1 cellular context compared by ENCODE assay signal in the genomic region with DNA sequence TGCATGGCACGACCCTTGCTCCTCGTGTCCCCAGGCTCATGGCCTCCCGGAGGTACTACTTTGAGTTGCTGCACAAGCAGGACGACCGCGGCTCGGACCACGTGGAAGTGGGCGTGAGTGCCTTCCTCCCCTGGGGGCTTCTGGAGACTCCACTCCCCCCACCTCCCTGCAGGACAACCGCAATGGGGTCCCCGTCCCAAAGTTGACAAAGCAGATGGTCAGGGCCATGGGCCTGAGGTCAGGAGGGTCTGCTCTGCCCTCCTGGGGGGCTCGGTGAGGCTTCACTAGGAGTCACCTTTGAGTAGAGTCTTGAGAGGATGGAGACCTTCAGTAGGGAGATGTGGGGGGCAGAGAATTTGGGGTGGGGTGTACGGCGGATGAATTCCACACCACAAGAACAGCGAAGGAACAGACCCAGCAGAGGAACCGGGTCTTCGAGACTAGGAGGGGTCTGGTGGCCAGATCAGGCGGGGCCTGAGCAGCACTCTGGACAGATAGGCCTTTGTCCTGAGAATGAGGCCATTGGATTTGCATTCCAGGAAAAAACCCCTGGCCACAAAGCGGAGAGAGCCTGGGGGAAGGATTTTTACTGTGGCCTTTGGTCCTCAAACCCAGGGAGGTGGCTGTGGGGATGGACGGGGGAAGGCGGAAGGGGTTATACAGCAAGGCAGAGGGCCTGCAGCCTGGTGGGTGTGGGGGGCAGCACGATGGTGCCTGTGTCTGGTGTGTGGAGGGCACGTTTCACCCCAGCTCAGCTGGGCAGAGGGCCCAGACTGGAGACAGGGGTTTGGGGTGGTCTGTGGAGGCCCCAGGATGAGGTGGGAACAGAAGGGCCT.
TF ChIP-seq lines count a peak whose summit lies in the region.

No MANE protein-coding gene starts in this region.

TF ChIP-seq in HepG2, 621 proteins besides CTCF, POLR2A, EP300 and RAD21 (continued from another document and continues in another):
- TF ChIP-seq ZNF691 (CRISPR knock-in tag; IDR thresholded peaks at IDR 0.05; ENCODE audit: borderline replicate concordance, low read depth): no peak
- no peak for TF ChIP-seq HOXD1 (CRISPR knock-in tag; IDR thresholded peaks at IDR 0.05)
- no peak for TF ChIP-seq IRX3 (CRISPR knock-in tag; IDR thresholded peaks at IDR 0.05; ENCODE audit: borderline replicate concordance, low read depth)
- TF ChIP-seq ZNF607 (CRISPR knock-in tag; IDR thresholded peaks at IDR 0.05; ENCODE audit: borderline replicate concordance): no peak
- no peak for TF ChIP-seq HINFP (CRISPR knock-in tag; IDR thresholded peaks at IDR 0.05; ENCODE audit: low read depth)
- no peak for TF ChIP-seq FUBP1 (CRISPR knock-in tag; IDR thresholded peaks at IDR 0.05; ENCODE audit: borderline replicate concordance)
- no peak for TF ChIP-seq ZNF781 (CRISPR knock-in tag; IDR thresholded peaks at IDR 0.05; ENCODE audit: borderline replicate concordance, not compliant biosample characterization)
- TF ChIP-seq ZNF597 (CRISPR knock-in tag; IDR thresholded peaks at IDR 0.05): no peak
- no peak for TF ChIP-seq MZF1 (CRISPR knock-in tag; IDR thresholded peaks at IDR 0.05; ENCODE audit: borderline replicate concordance)
- no peak for TF ChIP-seq ATF7-NPFF (CRISPR knock-in tag; IDR thresholded peaks at IDR 0.05; ENCODE audit: low read depth)
- TF ChIP-seq ATAD3A (CRISPR knock-in tag; IDR thresholded peaks at IDR 0.05): no peak
- no peak for TF ChIP-seq ZNF841 (CRISPR knock-in tag; IDR thresholded peaks at IDR 0.05; ENCODE audit: borderline replicate concordance)
- no peak for TF ChIP-seq PCBP1 (IDR thresholded peaks at IDR 0.05; ENCODE audit: borderline replicate concordance, low read depth, low read length)
- TF ChIP-seq PAWR (CRISPR knock-in tag; IDR thresholded peaks at IDR 0.05; ENCODE audit: borderline replicate concordance): no peak
- no peak for TF ChIP-seq ZNF644 (CRISPR knock-in tag; IDR thresholded peaks at IDR 0.05; ENCODE audit: low read depth)
- TF ChIP-seq THAP11 (CRISPR knock-in tag; IDR thresholded peaks at IDR 0.05): 0 out of 2 replicates have a peak, but pooled peaks have one; percentile 16
- no peak for TF ChIP-seq EED (CRISPR knock-in tag; IDR thresholded peaks at IDR 0.05)
- TF ChIP-seq DNMT1 (CRISPR knock-in tag; IDR thresholded peaks at IDR 0.05): no peak
- TF ChIP-seq ZSCAN20 (CRISPR knock-in tag; IDR thresholded peaks at IDR 0.05; ENCODE audit: borderline replicate concordance): no peak
- TF ChIP-seq ZNF737 (CRISPR knock-in tag; IDR thresholded peaks at IDR 0.05; ENCODE audit: borderline replicate concordance): no peak
- TF ChIP-seq ZNF550 (CRISPR knock-in tag; IDR thresholded peaks at IDR 0.05; ENCODE audit: borderline replicate concordance): no peak
- no peak for TF ChIP-seq KDM3A (CRISPR knock-in tag; IDR thresholded peaks at IDR 0.05; ENCODE audit: low read depth)
- no peak for TF ChIP-seq ZSCAN12 (CRISPR knock-in tag; IDR thresholded peaks at IDR 0.05)
- TF ChIP-seq STAT5B (CRISPR knock-in tag; IDR thresholded peaks at IDR 0.05): no peak
- TF ChIP-seq NFKBIZ (CRISPR knock-in tag; IDR thresholded peaks at IDR 0.05): no peak
- TF ChIP-seq ZNF670 (CRISPR knock-in tag; IDR thresholded peaks at IDR 0.05; ENCODE audit: borderline replicate concordance): no peak
- TF ChIP-seq ZNF136 (CRISPR knock-in tag; IDR thresholded peaks at IDR 0.05; ENCODE audit: low read depth): no peak
- TF ChIP-seq ZNF639 (CRISPR knock-in tag; conservative IDR thresholded peaks at IDR 0.05): no peak
- no peak for TF ChIP-seq ZNF782 (CRISPR knock-in tag; IDR thresholded peaks at IDR 0.05; ENCODE audit: borderline replicate concordance)
- TF ChIP-seq ZNF263 (CRISPR knock-in tag; IDR thresholded peaks at IDR 0.05): no peak; the same call in 1 of the 2 replicates
- TF ChIP-seq, protein P1, sequence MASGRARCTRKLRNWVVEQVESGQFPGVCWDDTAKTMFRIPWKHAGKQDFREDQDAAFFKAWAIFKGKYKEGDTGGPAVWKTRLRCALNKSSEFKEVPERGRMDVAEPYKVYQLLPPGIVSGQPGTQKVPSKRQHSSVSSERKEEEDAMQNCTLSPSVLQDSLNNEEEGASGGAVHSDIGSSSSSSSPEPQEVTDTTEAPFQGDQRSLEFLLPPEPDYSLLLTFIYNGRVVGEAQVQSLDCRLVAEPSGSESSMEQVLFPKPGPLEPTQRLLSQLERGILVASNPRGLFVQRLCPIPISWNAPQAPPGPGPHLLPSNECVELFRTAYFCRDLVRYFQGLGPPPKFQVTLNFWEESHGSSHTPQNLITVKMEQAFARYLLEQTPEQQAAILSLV (CRISPR knock-in tag; IDR thresholded peaks at IDR 0.05; ENCODE audit: borderline replicate concordance): no peak
- TF ChIP-seq MTF2 (CRISPR knock-in tag; IDR thresholded peaks at IDR 0.05; ENCODE audit: borderline replicate concordance): no peak
- TF ChIP-seq ZNF772 (CRISPR knock-in tag; IDR thresholded peaks at IDR 0.05): peak; percentile 68; the same call in 1 of the 2 replicates
- no peak for TF ChIP-seq GMEB2 (CRISPR knock-in tag; IDR thresholded peaks at IDR 0.05; ENCODE audit: low read depth)
- no peak for TF ChIP-seq EHMT2 (IDR thresholded peaks at IDR 0.05; ENCODE audit: borderline replicate concordance, low read depth, low read length)
- TF ChIP-seq GTF3A (CRISPR knock-in tag; conservative IDR thresholded peaks at IDR 0.05): no peak
- TF ChIP-seq ZNF205 (CRISPR knock-in tag; IDR thresholded peaks at IDR 0.05): 0 out of 2 replicates have a peak, but pooled peaks have one; percentile 21
- no peak for TF ChIP-seq HMGXB3 (CRISPR knock-in tag; IDR thresholded peaks at IDR 0.05; ENCODE audit: borderline replicate concordance)
- TF ChIP-seq, protein P2, sequence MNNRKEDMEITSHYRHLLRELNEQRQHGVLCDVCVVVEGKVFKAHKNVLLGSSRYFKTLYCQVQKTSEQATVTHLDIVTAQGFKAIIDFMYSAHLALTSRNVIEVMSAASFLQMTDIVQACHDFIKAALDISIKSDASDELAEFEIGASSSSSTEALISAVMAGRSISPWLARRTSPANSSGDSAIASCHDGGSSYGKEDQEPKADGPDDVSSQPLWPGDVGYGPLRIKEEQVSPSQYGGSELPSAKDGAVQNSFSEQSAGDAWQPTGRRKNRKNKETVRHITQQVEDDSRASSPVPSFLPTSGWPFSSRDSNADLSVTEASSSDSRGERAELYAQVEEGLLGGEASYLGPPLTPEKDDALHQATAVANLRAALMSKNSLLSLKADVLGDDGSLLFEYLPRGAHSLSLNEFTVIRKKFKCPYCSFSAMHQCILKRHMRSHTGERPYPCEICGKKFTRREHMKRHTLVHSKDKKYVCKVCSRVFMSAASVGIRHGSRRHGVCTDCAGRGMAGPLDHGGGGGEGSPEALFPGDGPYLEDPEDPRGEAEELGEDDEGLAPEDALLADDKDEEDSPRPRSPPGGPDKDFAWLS (CRISPR knock-in tag; IDR thresholded peaks at IDR 0.05; ENCODE audit: borderline replicate concordance): no peak
- TF ChIP-seq ZNF883 (CRISPR knock-in tag; IDR thresholded peaks at IDR 0.05; ENCODE audit: not compliant biosample characterization): no peak
- TF ChIP-seq ARID3A (IDR thresholded peaks at IDR 0.05; ENCODE audit: low read depth, low read length): no peak
- TF ChIP-seq SALL1 (CRISPR knock-in tag; IDR thresholded peaks at IDR 0.05): peak; percentile 48
- no peak for TF ChIP-seq ZNF678 (CRISPR knock-in tag; IDR thresholded peaks at IDR 0.05)
